Comparison of ENCODE assay signal across 23 cellular contexts in the genomic region with DNA sequence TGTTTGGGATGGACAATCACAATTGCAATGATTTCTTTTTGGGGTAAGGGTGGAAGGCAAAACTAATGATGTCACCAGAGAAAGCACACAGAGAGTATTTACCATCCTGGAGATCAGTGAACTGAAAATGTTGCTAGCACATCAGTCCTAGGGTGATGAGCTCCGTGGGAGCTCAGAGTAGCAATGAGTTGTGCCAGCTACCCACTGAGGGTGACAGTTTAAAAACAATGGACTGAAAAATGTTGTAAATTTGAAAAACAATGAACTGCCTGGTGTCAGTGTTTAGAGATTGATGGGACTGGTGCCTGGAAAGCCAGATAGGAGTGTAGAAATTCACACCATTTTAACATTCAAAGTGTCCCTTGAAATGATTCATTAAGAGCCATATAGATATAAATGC.
DNase-seq lines count a peak whose midpoint lies in the region; ATAC-seq and TF ChIP-seq lines count a peak whose summit lies in the region.
"Had no signal": no experiment of that assay in that cellular context is flagged by ENCODE, and none has a peak within 500 bp of the region (broad histone marks: within the 10 kb centered on the region; RNA-seq: fewer than 3 reads in every experiment).

No MANE protein-coding gene starts in this region.

- no peak overlapping the region for H2BK5ac ChIP-seq in mesendoderm (ENCODE audit: low read length)

- H3K27me3 ChIP-seq in iPS-18a (ENCODE audit: control insufficient read depth, insufficient read depth, low read length) (no peaks in the 10 kb centered on the region), mesendoderm (ENCODE audit: insufficient read depth, low read length, poor library complexity) (no peaks in the 10 kb centered on the region)
- H3K27me3 ChIP-seq: BLaER1 treated with 17β-estradiol and CSF1 and Interleukin-3, amounts not matched to agents 10 nM and 100 nM; Peyer's patch; SJSA1 had no signal

- no peak overlapping the region for H3K27ac Mint-ChIP-seq in WTC11
- H3K27ac Mint-ChIP-seq: CD8-positive, alpha-beta T cell had no signal

- no peak overlapping the region for H2AK5ac ChIP-seq in mesendoderm (ENCODE audit: low read length)

- peaks cover 19% of the 10 kb centered on the region for H3K9me3 Mint-ChIP-seq in WTC11
- H3K9me3 Mint-ChIP-seq: CD8-positive, alpha-beta T cell had no signal

- peaks cover 4% of the 10 kb centered on the region; the same call in 1 of the 2 replicates for H3K36me3 Mint-ChIP-seq in WTC11
- H3K36me3 Mint-ChIP-seq: CD8-positive, alpha-beta T cell had no signal

- POLR2A ChIA-PET in WTC11 (lab: Charles Lee), result no interaction called here

- H3K36me3 ChIP-seq in iPS-18a (ENCODE audit: control insufficient read depth, low read depth, low read length) (no peaks in the 10 kb centered on the region), mesendoderm (ENCODE audit: control insufficient read depth, insufficient read depth, low read length) (no peaks in the 10 kb centered on the region)
- H3K36me3 ChIP-seq: BLaER1 treated with 17β-estradiol and CSF1 and Interleukin-3, amounts not matched to agents 10 nM and 100 nM; Peyer's patch; SJSA1 had no signal

- no peak overlapping the region for H4K8ac ChIP-seq in mesendoderm (ENCODE audit: low read depth, low read length)

- H3K4me3 ChIP-seq in iPS-18a (ENCODE audit: low read length) (peak overlapping the region; percentile 4), mesendoderm (ENCODE audit: low read length) (no peak overlapping the region)
- H3K4me3 ChIP-seq: BLaER1 treated with 17β-estradiol and CSF1 and Interleukin-3, amounts not matched to agents 10 nM and 100 nM; Peyer's patch; SJSA1 had no signal

- no peak overlapping the region for H3K4me3 Mint-ChIP-seq in WTC11
- H3K4me3 Mint-ChIP-seq: CD8-positive, alpha-beta T cell had no signal

- no CpG with 5 or more reads among the region's 1 CpG for WGBS in mesendoderm (ENCODE audit: extremely low coverage, insufficient coverage, low lambda C conversion rate)

- no peaks in the 10 kb centered on the region for H3K9me3 ChIP-seq in iPS-18a (ENCODE audit: control insufficient read depth, low read depth, low read length)
- H3K9me3 ChIP-seq: Peyer's patch, SJSA1 had no signal

- H2BK15ac ChIP-seq in mesendoderm (replicated peaks; ENCODE audit: low read depth), result no peak overlapping the region

- no peak overlapping the region for H4K5ac ChIP-seq in mesendoderm (ENCODE audit: low read length)

- H2BK120ac ChIP-seq in mesendoderm (ENCODE audit: low read depth, low read length), result no peak overlapping the region

- no peak overlapping the region for H3K56ac ChIP-seq in mesendoderm (ENCODE audit: low read length)

- CTCF ChIA-PET in WTC11 (lab: Charles Lee), result no interaction called here

- DNase-seq in NCI-H146 (lab: John Stamatoyannopoulos, UW) (peak; percentile 33), NCI-H146 treated with DMSO at 0.1 percent for 48 hours (lab: John Stamatoyannopoulos, UW; ENCODE audit: unreplicated experiment) (no peak), WTC11 (ENCODE audit: low spot score) (no peak), mesendoderm (peak; percentile 52), retina (no peak)
- DNase-seq: ACHN; Calu3; CD8-positive, alpha-beta T cell; DMS153; H7; Kasumi-1; NCI-H187 treated with DMSO at 0.1 percent for 48 hours; NCI-H510A treated with DMSO at 0.1 percent for 48 hours; NCI-H774; NK-92 treated with Interleukin-12 subunit alpha and Interleukin-12 subunit beta, amount 100 ng/mL, for 24 hours; Peyer's patch; T-helper 1 cell had no signal

- H3K4me2 ChIP-seq in mesendoderm (ENCODE audit: low read length), result no peak overlapping the region
- H3K4me2 ChIP-seq: BLaER1 treated with 17β-estradiol and CSF1 and Interleukin-3, amounts not matched to agents 10 nM and 100 nM had no signal

- H3K23ac ChIP-seq in mesendoderm (ENCODE audit: low read length), result no peak overlapping the region

- TF ChIP-seq CTCF in WTC11 (IDR thresholded peaks at IDR 0.05), result no peak

- no peak overlapping the region for H3K27ac ChIP-seq in iPS-18a (ENCODE audit: low read length)
- H3K27ac ChIP-seq in mesendoderm (ENCODE audit: low read depth, low read length), result no peak overlapping the region
- H3K27ac ChIP-seq: 22Rv1; BLaER1 treated with 17β-estradiol and CSF1 and Interleukin-3, amounts not matched to agents 10 nM and 100 nM; Peyer's patch; SJSA1 had no signal

- no peak overlapping the region for H3K9ac ChIP-seq in iPS-18a (ENCODE audit: low read length)
- H3K9ac ChIP-seq in mesendoderm (ENCODE audit: low read length), result no peak overlapping the region
- H3K9ac ChIP-seq: BLaER1 treated with 17β-estradiol and CSF1 and Interleukin-3, amounts not matched to agents 10 nM and 100 nM had no signal

- no peaks in the 10 kb centered on the region for H3K79me1 ChIP-seq in mesendoderm (ENCODE audit: low read length)

- ATAC-seq in WTC11 (peak; percentile 85), HG03280 (IDR thresholded peaks at IDR 0.05; ENCODE audit: unreplicated experiment) (no peak), HG02642 (IDR thresholded peaks at IDR 0.05; ENCODE audit: poor library complexity, unreplicated experiment) (no peak)
- ATAC-seq: CD8-positive, alpha-beta T cell had no signal

- H3K4me1 ChIP-seq in iPS-18a (ENCODE audit: control insufficient read depth, low read depth, low read length) (peaks cover 18% of the 10 kb centered on the region), mesendoderm (ENCODE audit: control insufficient read depth, low read depth, low read length) (peaks cover 3% of the 10 kb centered on the region)
- H3K4me1 ChIP-seq: BLaER1 treated with 17β-estradiol and CSF1 and Interleukin-3, amounts not matched to agents 10 nM and 100 nM; Peyer's patch; SJSA1 had no signal

- H3K27me3 Mint-ChIP-seq in WTC11 (ENCODE audit: low read depth), result peaks cover 4% of the 10 kb centered on the region

- H3K18ac ChIP-seq in mesendoderm (ENCODE audit: low read length), result no peak overlapping the region

- H3K79me2 ChIP-seq in mesendoderm (ENCODE audit: control insufficient read depth, insufficient read depth, low read length), result no peaks in the 10 kb centered on the region

- no peak overlapping the region for H3K4ac ChIP-seq in mesendoderm (ENCODE audit: low read depth, low read length)

- H3K4me1 Mint-ChIP-seq in WTC11, result peaks cover 21% of the 10 kb centered on the region

TF ChIP-seq in WTC11, 78 proteins besides CTCF, POLR2A, EP300 and RAD21 (continues in another document):
- TF ChIP-seq, protein P1, sequence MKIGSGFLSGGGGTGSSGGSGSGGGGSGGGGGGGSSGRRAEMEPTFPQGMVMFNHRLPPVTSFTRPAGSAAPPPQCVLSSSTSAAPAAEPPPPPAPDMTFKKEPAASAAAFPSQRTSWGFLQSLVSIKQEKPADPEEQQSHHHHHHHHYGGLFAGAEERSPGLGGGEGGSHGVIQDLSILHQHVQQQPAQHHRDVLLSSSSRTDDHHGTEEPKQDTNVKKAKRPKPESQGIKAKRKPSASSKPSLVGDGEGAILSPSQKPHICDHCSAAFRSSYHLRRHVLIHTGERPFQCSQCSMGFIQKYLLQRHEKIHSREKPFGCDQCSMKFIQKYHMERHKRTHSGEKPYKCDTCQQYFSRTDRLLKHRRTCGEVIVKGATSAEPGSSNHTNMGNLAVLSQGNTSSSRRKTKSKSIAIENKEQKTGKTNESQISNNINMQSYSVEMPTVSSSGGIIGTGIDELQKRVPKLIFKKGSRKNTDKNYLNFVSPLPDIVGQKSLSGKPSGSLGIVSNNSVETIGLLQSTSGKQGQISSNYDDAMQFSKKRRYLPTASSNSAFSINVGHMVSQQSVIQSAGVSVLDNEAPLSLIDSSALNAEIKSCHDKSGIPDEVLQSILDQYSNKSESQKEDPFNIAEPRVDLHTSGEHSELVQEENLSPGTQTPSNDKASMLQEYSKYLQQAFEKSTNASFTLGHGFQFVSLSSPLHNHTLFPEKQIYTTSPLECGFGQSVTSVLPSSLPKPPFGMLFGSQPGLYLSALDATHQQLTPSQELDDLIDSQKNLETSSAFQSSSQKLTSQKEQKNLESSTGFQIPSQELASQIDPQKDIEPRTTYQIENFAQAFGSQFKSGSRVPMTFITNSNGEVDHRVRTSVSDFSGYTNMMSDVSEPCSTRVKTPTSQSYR (CRISPR knock-in tag; IDR thresholded peaks at IDR 0.05), result no peak
- TF ChIP-seq EMX1 (CRISPR knock-in tag; IDR thresholded peaks at IDR 0.05) (no peak), E2F1 (CRISPR knock-in tag; IDR thresholded peaks at IDR 0.05) (no peak), GRHL2 (CRISPR knock-in tag; IDR thresholded peaks at IDR 0.05; ENCODE audit: insufficient replicate concordance, severe bottlenecking) (no peak), TEAD1 (CRISPR knock-in tag; IDR thresholded peaks at IDR 0.05) (no peak)

Comparison
In these comparisons a context has a peak if more than half of its experiments do, and no peak if none do; other contexts are left out.
1. DNase-seq: peak in NCI-H146 (single experiment) and mesendoderm (single experiment); none in NCI-H146 treated with DMSO at 0.1 percent for 48 hours (single experiment), WTC11 (single experiment) and retina (single experiment).